ENCODE assay signal across 29 cellular contexts in genomic region chr15:99165956-99166689, GRCh38.
DNase-seq lines count a peak whose midpoint lies in the region; ATAC-seq, FAIRE-seq and TF ChIP-seq lines count a peak whose summit lies in the region.
"Had no signal": no experiment of that assay in that cellular context is flagged by ENCODE, and none has a peak within 500 bp of the region (broad histone marks: within the 10 kb centered on the region; RNA-seq: fewer than 3 reads in every experiment).

No MANE protein-coding gene starts in this region.

- CTCF ChIA-PET in endothelial cell of umbilical vein (lab: Charles Lee): interaction anchor here (1.0 to 1.2 kb wide), 2 partner anchors 61 to 66 kb away, joined by 4 to 5 read pairs; no protein-coding TSS in a partner anchor

- ATAC-seq in pancreas (no peak), GM18511 (IDR thresholded peaks at IDR 0.05; ENCODE audit: unreplicated experiment) (no peak), GM19328 (IDR thresholded peaks at IDR 0.05; ENCODE audit: unreplicated experiment) (no peak)
- ATAC-seq: left lobe of liver had no signal

- H3K36me3 Mint-ChIP-seq in nephron progenitor cell (ENCODE audit: low read depth): peaks cover 41% of the 10 kb centered on the region
- H3K36me3 Mint-ChIP-seq: CD4-positive, CD25-positive, alpha-beta regulatory T cell; naive B cell had no signal

- H3K4me1 ChIP-seq in BLaER1 treated with 17β-estradiol and CSF1 and Interleukin-3, amounts not matched to agents 10 nM and 100 nM: peaks cover 19 to 39% (median 34%) of the 10 kb centered on the region in 10 experiments
- H3K4me1 ChIP-seq in endothelial cell of umbilical vein (ENCODE audit: control insufficient read depth, extremely low read depth, insufficient read depth, low read length) (peaks cover 13% of the 10 kb centered on the region), stomach smooth muscle (ENCODE audit: control insufficient read depth, insufficient read depth, low read length) (peaks cover 68% of the 10 kb centered on the region), pancreas (no peaks in the 10 kb centered on the region)

- no peaks in the 10 kb centered on the region for H3K36me3 ChIP-seq in BLaER1 treated with 17β-estradiol and CSF1 and Interleukin-3, amounts not matched to agents 10 nM and 100 nM
- H3K36me3 ChIP-seq in endothelial cell of umbilical vein (ENCODE audit: control insufficient read depth in 2 of 2, extremely low read depth in 1 of 2, insufficient read depth in 2 of 2, low read length in 2 of 2) (no peaks in the 10 kb centered on the region), stomach smooth muscle (ENCODE audit: control insufficient read depth in 2 of 2, insufficient read depth in 2 of 2, low read length in 2 of 2) (peaks cover 0 to 3% of the 10 kb centered on the region in 2 donors), pancreas (peaks cover 0 to 8% (median 0%) of the 10 kb centered on the region in 3 donors)

- POLR2A ChIA-PET in endothelial cell of umbilical vein (lab: Charles Lee): no interaction called here

- H3K9me3 Mint-ChIP-seq in nephron progenitor cell: no peaks in the 10 kb centered on the region
- H3K9me3 Mint-ChIP-seq: activated CD4-positive, alpha-beta memory T cell treated with anti-CD3 and anti-CD28 coated beads, Interleukin-2, amount 10 ng/mL, durations not matched to agents 7 days and 5 days; activated naive CD4-positive, alpha-beta T cell treated with anti-CD3 and anti-CD28 coated beads for 36 hours; activated T-helper 1 cell treated with anti-CD3 and anti-CD28 coated beads, Interleukin-12 subunit alpha, Interleukin-12 subunit beta, Interleukin-2, Interleukin-4 antibody, amounts not matched to agents 30 ng/mL and 10 ng/mL and 1 ng/mL, durations not matched to agents 14 hours and 24 hours and 36 hours; naive B cell; stimulated activated naive CD8-positive, alpha-beta T cell treated with anti-CD3 and anti-CD28 coated beads, Interleukin-15, Interleukin-2, amounts not matched to agents 100 ng/mL and 50 ng/mL, for 24 hours had no signal

- H2AFZ ChIP-seq in endothelial cell of umbilical vein (ENCODE audit: low read depth, low read length): peak overlapping the region; percentile 4

- intact Hi-C loops in endothelial cell of umbilical vein (cut with micrococcal nuclease) (loop anchor here (2.0 kb wide), 2 partner anchors 43 to 47 kb away; no protein-coding TSS in a partner anchor), pancreas (cut with DNase I) (no loop called here)

- no peaks in the 10 kb centered on the region for H4K20me1 ChIP-seq in BLaER1 treated with 17β-estradiol and CSF1 and Interleukin-3, amounts not matched to agents 10 nM and 100 nM
- H4K20me1 ChIP-seq in endothelial cell of umbilical vein (replicated peaks; ENCODE audit: control insufficient read depth, extremely low read depth, insufficient read depth, low read length): no peaks in the 10 kb centered on the region

- peak; percentile 42 for DNase-seq in endothelial cell of umbilical vein (ENCODE audit: low read depth, low spot score)
- no peak for DNase-seq in nephron progenitor cell
- no peak for DNase-seq in stimulated activated CD4-positive, alpha-beta T cell treated with anti-CD3 and anti-CD28 coated beads, Interleukin-4, amount 100 ng/mL, for 24 hours
- DNase-seq in pancreas: no peak
- DNase-seq: activated CD4-positive, alpha-beta memory T cell treated with anti-CD3 and anti-CD28 coated beads, Interleukin-2, amount 10 ng/mL, durations not matched to agents 7 days and 5 days; activated CD4-positive, alpha-beta T cell treated with anti-CD3 and anti-CD28 coated beads for 1 hour; activated CD8-positive, alpha-beta memory T cell treated with anti-CD3 and anti-CD28 coated beads, Interleukin-2, amount 50 U/mL, for 48 hours; activated naive CD4-positive, alpha-beta T cell treated with anti-CD3 and anti-CD28 coated beads for 36 hours; CD4-positive, CD25-positive, alpha-beta regulatory T cell; DND-41; mesendoderm; naive B cell; NCI-H1092 treated with DMSO at 0.1 percent for 48 hours; NCI-H187 treated with DMSO at 0.1 percent for 48 hours; NCI-H2171; nucleus accumbens; small intestine; stimulated activated CD4-positive, alpha-beta T cell treated with anti-CD3 and anti-CD28 coated beads, Interleukin-1b, Interleukin-23, amount 100 ng/mL, for 48 hours; SW 1271; thyroid gland had no signal

- dilution Hi-C loops in endothelial cell of umbilical vein (cut with MboI; ENCODE audit: extremely low pct_ligation_motif_present, low sequenced_read_pairs): no loop called here

- H3K27me3 Mint-ChIP-seq in nephron progenitor cell (ENCODE audit: low read depth, poor library complexity): no peaks in the 10 kb centered on the region
- H3K27me3 Mint-ChIP-seq: activated CD4-positive, alpha-beta memory T cell treated with anti-CD3 and anti-CD28 coated beads, Interleukin-2, amount 10 ng/mL, durations not matched to agents 7 days and 5 days; CD4-positive, CD25-positive, alpha-beta regulatory T cell; naive B cell; stimulated activated naive CD8-positive, alpha-beta T cell treated with anti-CD3 and anti-CD28 coated beads, Interleukin-15, Interleukin-2, amounts not matched to agents 100 ng/mL and 50 ng/mL, for 24 hours had no signal

- 87 to 89% methylated on average over 23 of the region's 23 CpGs for WGBS in pancreas, 2 donors

- no peak overlapping the region for H3K9ac ChIP-seq in BLaER1 treated with 17β-estradiol and CSF1 and Interleukin-3, amounts not matched to agents 10 nM and 100 nM
- H3K9ac ChIP-seq in endothelial cell of umbilical vein (replicated peaks; ENCODE audit: extremely low read depth, insufficient read depth, low read length) (no peak overlapping the region), stomach smooth muscle (ENCODE audit: low read length in 2 of 2) (peak overlapping the region in 1 of 2 donors; percentile 86)

- no peak for TF ChIP-seq POLR2A in endothelial cell of umbilical vein (IDR thresholded peaks at IDR 0.05; ENCODE audit: low read depth, low read length)

- TF ChIP-seq CTCF in endothelial cell of umbilical vein (IDR thresholded peaks at IDR 0.05; ENCODE audit: extremely low read depth in 1 of 2, insufficient read depth in 1 of 2, low read depth in 1 of 2, low read length in 2 of 2) (no peak), nephron progenitor cell (IDR thresholded peaks at IDR 0.05) (no peak), pancreas (IDR thresholded peaks at IDR 0.05) (no peak)

- BruUV-seq in endothelial cell of umbilical vein (replicated peaks; lab: Mats Ljungman, UMichigan): no TSS peak

- FAIRE-seq in endothelial cell of umbilical vein (lab: Jason Lieb, UNC) (peak; percentile 70), pancreas (lab: Jason Lieb, UNC) (no peak)
- FAIRE-seq: H1, HTR-8/SVneo, small intestine had no signal

- peak overlapping the region in 1 of 11 experiments; percentile 73; a peak in 2 of 22 replicates for H3K27ac ChIP-seq in BLaER1 treated with 17β-estradiol and CSF1 and Interleukin-3, amounts not matched to agents 10 nM and 100 nM
- H3K27ac ChIP-seq in endothelial cell of umbilical vein (ENCODE audit: insufficient read depth, low read depth, low read length) (peak overlapping the region; percentile 4), stomach smooth muscle (ENCODE audit: low read length) (peak overlapping the region; percentile 100), pancreas (no peak overlapping the region)
- H3K27ac ChIP-seq: thyroid gland had no signal

- peaks cover 20% of the 10 kb centered on the region for H3K4me1 Mint-ChIP-seq in nephron progenitor cell

- no peaks in the 10 kb centered on the region for H3K9me1 ChIP-seq in endothelial cell of umbilical vein (replicated peaks; ENCODE audit: control insufficient read depth, extremely low read depth, insufficient read depth, low read length)

- no peaks in the 10 kb centered on the region for H3K27me3 ChIP-seq in BLaER1 treated with 17β-estradiol and CSF1 and Interleukin-3, amounts not matched to agents 10 nM and 100 nM
- H3K27me3 ChIP-seq in endothelial cell of umbilical vein (ENCODE audit: control insufficient read depth in 2 of 2, insufficient read depth in 2 of 2, low read length in 2 of 2) (no peaks in the 10 kb centered on the region), stomach smooth muscle (ENCODE audit: control insufficient read depth in 1 of 2, insufficient read depth in 2 of 2, low read length in 2 of 2) (no peaks in the 10 kb centered on the region), pancreas (no peaks in the 10 kb centered on the region)
- H3K27me3 ChIP-seq: thyroid gland had no signal

- H3K4me3 Mint-ChIP-seq in nephron progenitor cell: no peak overlapping the region
- H3K4me3 Mint-ChIP-seq: activated CD4-positive, alpha-beta memory T cell treated with anti-CD3 and anti-CD28 coated beads, Interleukin-2, amount 10 ng/mL, durations not matched to agents 7 days and 5 days; activated naive CD4-positive, alpha-beta T cell treated with anti-CD3 and anti-CD28 coated beads for 36 hours; activated T-helper 1 cell treated with anti-CD3 and anti-CD28 coated beads, Interleukin-12 subunit alpha, Interleukin-12 subunit beta, Interleukin-2, Interleukin-4 antibody, amounts not matched to agents 30 ng/mL and 10 ng/mL and 1 ng/mL, durations not matched to agents 14 hours and 24 hours and 36 hours; CD4-positive, CD25-positive, alpha-beta regulatory T cell; naive B cell; stimulated activated naive CD8-positive, alpha-beta T cell treated with anti-CD3 and anti-CD28 coated beads, Interleukin-15, Interleukin-2, amounts not matched to agents 100 ng/mL and 50 ng/mL, for 24 hours had no signal

- H3K4me2 ChIP-seq in BLaER1 treated with 17β-estradiol and CSF1 and Interleukin-3, amounts not matched to agents 10 nM and 100 nM: peak overlapping the region in 6 of 11 experiments; percentile 68 to 92 (median 88); a peak in 6 of 22 replicates
- H3K4me2 ChIP-seq in endothelial cell of umbilical vein (ENCODE audit: insufficient read depth, low read length): no peak overlapping the region

- H3K27ac Mint-ChIP-seq in nephron progenitor cell: peak overlapping the region; percentile 30
- H3K27ac Mint-ChIP-seq: activated CD4-positive, alpha-beta memory T cell treated with anti-CD3 and anti-CD28 coated beads, Interleukin-2, amount 10 ng/mL, durations not matched to agents 7 days and 5 days; activated naive CD4-positive, alpha-beta T cell treated with anti-CD3 and anti-CD28 coated beads for 36 hours; activated T-helper 1 cell treated with anti-CD3 and anti-CD28 coated beads, Interleukin-12 subunit alpha, Interleukin-12 subunit beta, Interleukin-2, Interleukin-4 antibody, amounts not matched to agents 30 ng/mL and 10 ng/mL and 1 ng/mL, durations not matched to agents 14 hours and 24 hours and 36 hours; CD4-positive, CD25-positive, alpha-beta regulatory T cell; naive B cell; stimulated activated naive CD8-positive, alpha-beta T cell treated with anti-CD3 and anti-CD28 coated beads, Interleukin-15, Interleukin-2, amounts not matched to agents 100 ng/mL and 50 ng/mL, for 24 hours had no signal

- no peaks in the 10 kb centered on the region for H3K79me2 ChIP-seq in endothelial cell of umbilical vein (ENCODE audit: control insufficient read depth, insufficient read depth, low read length)

- no peak overlapping the region for H3K4me3 ChIP-seq in BLaER1 treated with 17β-estradiol and CSF1 and Interleukin-3, amounts not matched to agents 10 nM and 100 nM
- no peak overlapping the region for H3K4me3 ChIP-seq in endothelial cell of umbilical vein (replicated peaks in 1 of 3; ENCODE audit: insufficient read depth in 1 of 3, low read depth in 1 of 3, low read length in 3 of 3)
- H3K4me3 ChIP-seq in stomach smooth muscle (ENCODE audit: low read length in 2 of 2): no peak overlapping the region
- H3K4me3 ChIP-seq in pancreas: no peak overlapping the region
- H3K4me3 ChIP-seq: thyroid gland had no signal

- no peaks in the 10 kb centered on the region for H3K9me3 ChIP-seq in BLaER1 treated with 17β-estradiol and CSF1 and Interleukin-3, amounts not matched to agents 10 nM and 100 nM (replicated peaks in 1 of 11)
- H3K9me3 ChIP-seq in endothelial cell of umbilical vein (replicated peaks; ENCODE audit: control insufficient read depth, insufficient read depth, low read length): no peaks in the 10 kb centered on the region
- no peaks in the 10 kb centered on the region for H3K9me3 ChIP-seq in stomach smooth muscle (ENCODE audit: control insufficient read depth in 2 of 2, low read length in 2 of 2)
- H3K9me3 ChIP-seq in pancreas: no peaks in the 10 kb centered on the region
- H3K9me3 ChIP-seq: thyroid gland had no signal

Comparison
In these comparisons a context has a peak if more than half of its experiments do, and no peak if none do; other contexts are left out.
1. H3K27ac ChIP-seq: peak in endothelial cell of umbilical vein (single experiment) and stomach smooth muscle (single experiment); none in pancreas (0 of 4).